ENCODE assay signal across 23 cellular contexts in genomic region chr11:100801225-100801999, GRCh38.
"Had no signal": no experiment of that assay in that cellular context is flagged by ENCODE, and none has a peak within 500 bp of the region (broad histone marks: within the 10 kb centered on the region; RNA-seq: fewer than 3 reads in every experiment).

No MANE protein-coding gene starts in this region.

- H3K9me3 ChIP-seq: gastroesophageal sphincter, heart left ventricle, ovary, psoas muscle, spleen, testis, tibial artery had no signal

- H3K27ac ChIP-seq: dorsolateral prefrontal cortex, foreskin keratinocyte, gastroesophageal sphincter, heart left ventricle, hepatocyte, ovary, psoas muscle, skin epidermis, spleen, testis, tibial artery had no signal

- ATAC-seq: foreskin keratinocyte; gastroesophageal sphincter; heart left ventricle; left colon; left ventricle myocardium superior; natural killer cell; psoas muscle; right cardiac atrium; stimulated activated memory B cell treated with anti-CD40 and anti-IgM and Interleukin-4, amounts not matched to agents 10 μg/mL and 1 μg/mL and 100 μg/mL, for 72 hours; stimulated activated naive CD8-positive, alpha-beta T cell treated with anti-CD3 and anti-CD28 coated beads, Interleukin-15, Interleukin-2, amounts not matched to agents 100 U/mL and 50 U/mL, for 24 hours had no signal

- H3K27me3 ChIP-seq: dorsolateral prefrontal cortex, foreskin keratinocyte, gastroesophageal sphincter, heart left ventricle, hepatocyte, ovary, spleen, testis, tibial artery had no signal

- H3K36me3 ChIP-seq: gastroesophageal sphincter, heart left ventricle, ovary, spleen, tibial artery had no signal

- H3K4me1 ChIP-seq: foreskin keratinocyte, gastroesophageal sphincter, psoas muscle, spleen, testis had no signal

- DNase-seq: dorsolateral prefrontal cortex; effector CD4-positive, alpha-beta T cell; foreskin keratinocyte; heart left ventricle; left colon; left ventricle myocardium superior; natural killer cell; occipital lobe; ovary; posterior cingulate gyrus; psoas muscle; right cardiac atrium; spleen; stimulated activated CD4-positive, alpha-beta T cell treated with anti-CD3 and anti-CD28 coated beads, Interleukin-4, amount 100 ng/mL, for 4 hours; stimulated activated naive CD8-positive, alpha-beta T cell treated with anti-CD3 and anti-CD28 coated beads, Interleukin-15, Interleukin-2, amounts not matched to agents 100 U/mL and 50 U/mL, for 24 hours; substantia nigra; testis; tibial artery had no signal

- H3K4me3 ChIP-seq: dorsolateral prefrontal cortex, gastroesophageal sphincter, heart left ventricle, hepatocyte, lung, ovary, psoas muscle, skin epidermis, spleen, testis, tibial artery had no signal
